In genomic region chr1:12032141-12032710, GRCh38 we compare ENCODE assay signal across 1 cellular context.
TF ChIP-seq lines count a peak whose summit lies in the region.

No MANE protein-coding gene starts in this region.

TF ChIP-seq in GM23338, 12 proteins besides CTCF, POLR2A, EP300 and RAD21 (continued from another document):
- no peak for TF ChIP-seq EZH2 (IDR thresholded peaks at IDR 0.05; ENCODE audit: low read depth, unreplicated experiment)
- no peak for TF ChIP-seq ZNF114 (CRISPR knock-in tag; IDR thresholded peaks at IDR 0.05)
- TF ChIP-seq NANOG (IDR thresholded peaks at IDR 0.05; ENCODE audit: borderline replicate concordance), result no peak
- TF ChIP-seq ETS1 (IDR thresholded peaks at IDR 0.05), result no peak
- no peak for TF ChIP-seq POLR2AphosphoS5 (IDR thresholded peaks at IDR 0.05; ENCODE audit: low read depth)
- TF ChIP-seq REST (IDR thresholded peaks at IDR 0.05; ENCODE audit: unreplicated experiment), result no peak
- no peak for TF ChIP-seq CREB1 (CRISPR knock-in tag; IDR thresholded peaks at IDR 0.05; ENCODE audit: low read depth)
